15 cellular contexts compared by ENCODE assay signal in genomic region chr18:48548921-48549320, GRCh38. TPM values are rescaled to one million over a fixed set of nuclear protein-coding genes. Genes with fewer than 3 reads are reported as not detected.
DNase-seq lines count a peak whose midpoint lies in the region; ATAC-seq, FAIRE-seq and TF ChIP-seq lines count a peak whose summit lies in the region.
"Had no signal": no experiment of that assay in that cellular context is flagged by ENCODE, and none has a peak within 500 bp of the region (broad histone marks: within the 10 kb centered on the region; RNA-seq: fewer than 3 reads in every experiment).

No MANE protein-coding gene starts in this region.

- no peaks in the 10 kb centered on the region for H3K9me3 ChIP-seq in A549
- H3K9me3 ChIP-seq in HUES6 (ENCODE audit: control insufficient read depth, insufficient read depth, low read depth, low read length) = no peaks in the 10 kb centered on the region
- H3K9me3 ChIP-seq in parathyroid adenoma (ENCODE audit: control insufficient read depth, low read length) = no peaks in the 10 kb centered on the region
- no peaks in the 10 kb centered on the region for H3K9me3 ChIP-seq in PC-3 (ENCODE audit: low read length)
- H3K9me3 ChIP-seq in Karpas-422 (ENCODE audit: low read length) = no peaks in the 10 kb centered on the region
- H3K9me3 ChIP-seq: prostate gland, tibial nerve had no signal

- in situ Hi-C loops in brain microvascular endothelial cell (cut with HindIII; ENCODE audit: low pct_ligation_motif_present, low sequenced_read_pairs) = no loop called here

- intact Hi-C loops in PC-3 (cut with micrococcal nuclease) = loop anchor here (10.0 kb wide), 1 partner anchor 74 kb away; no protein-coding TSS in a partner anchor

- ATAC-seq in A549 (no peak), HG03342 (IDR thresholded peaks at IDR 0.05; ENCODE audit: unreplicated experiment) (no peak), PC-3 (no peak)

- BruUV-seq in PC-3 (replicated peaks; lab: Mats Ljungman, UMichigan) = no TSS peak

- H3K36me3 ChIP-seq in HUES6 (ENCODE audit: control insufficient read depth, insufficient read depth, low read length) (no peaks in the 10 kb centered on the region), parathyroid adenoma (ENCODE audit: control insufficient read depth, insufficient read depth, low read length) (no peaks in the 10 kb centered on the region), PC-3 (ENCODE audit: low read depth, low read length) (no peaks in the 10 kb centered on the region), brain microvascular endothelial cell (replicated peaks) (no peaks in the 10 kb centered on the region), Karpas-422 (ENCODE audit: insufficient read depth, low read length) (no peaks in the 10 kb centered on the region)
- H3K36me3 ChIP-seq: prostate gland had no signal

- H3K79me2 ChIP-seq in parathyroid adenoma (peaks cover 38% of the 10 kb centered on the region), PC-3 (ENCODE audit: low read length) (no peaks in the 10 kb centered on the region), Karpas-422 (ENCODE audit: low read length) (no peaks in the 10 kb centered on the region)

- TF ChIP-seq CTCF in A549 (IDR thresholded peaks at IDR 0.05) (no peak), parathyroid adenoma (IDR thresholded peaks at IDR 0.05) (no peak), PC-3 (conservative IDR thresholded peaks at IDR 0.05; ENCODE audit: low read depth, low read length) (no peak), brain microvascular endothelial cell (IDR thresholded peaks at IDR 0.05; ENCODE audit: low read depth, low read length, missing control alignments) (no peak)

- H3K4me1 ChIP-seq in A549 (peaks cover 45% of the 10 kb centered on the region), HUES6 (ENCODE audit: control insufficient read depth, insufficient read depth, low read length) (peaks cover 54% of the 10 kb centered on the region), parathyroid adenoma (peaks cover 20% of the 10 kb centered on the region), PC-3 (ENCODE audit: insufficient read depth, low read length) (no peaks in the 10 kb centered on the region), Karpas-422 (ENCODE audit: low read length) (no peaks in the 10 kb centered on the region)

- H2AFZ ChIP-seq in parathyroid adenoma (no peak overlapping the region), PC-3 (ENCODE audit: low read length) (no peak overlapping the region), Karpas-422 (ENCODE audit: low read length) (no peak overlapping the region)

- no peak for TF ChIP-seq RAD21 in A549 (conservative IDR thresholded peaks at IDR 0.05 in 1 of 2, IDR thresholded peaks at IDR 0.05 in 1 of 2)

- H3K4me3 ChIP-seq in A549 (no peak overlapping the region), HUES6 (ENCODE audit: low read depth, low read length) (no peak overlapping the region), parathyroid adenoma (ENCODE audit: low read depth, low read length) (no peak overlapping the region), PC-3 (ENCODE audit: low read length) (no peak overlapping the region), brain microvascular endothelial cell (ENCODE audit: low read depth, low read length) (no peak overlapping the region), Karpas-422 (ENCODE audit: low read length) (no peak overlapping the region)
- H3K4me3 ChIP-seq: prostate gland, tibial nerve had no signal

- no peak overlapping the region; the same call in 2 of the 3 replicates for H3K4me2 ChIP-seq in A549
- H3K4me2 ChIP-seq in parathyroid adenoma (ENCODE audit: low read length) = no peak overlapping the region
- H3K4me2 ChIP-seq in PC-3 (ENCODE audit: low read length) = no peak overlapping the region
- H3K4me2 ChIP-seq in Karpas-422 (ENCODE audit: low read depth, low read length, poor library complexity, severe bottlenecking) = no peak overlapping the region

- H4K20me1 ChIP-seq in PC-3 (ENCODE audit: low read length) (no peaks in the 10 kb centered on the region), Karpas-422 (ENCODE audit: insufficient read depth, low read depth, low read length) (no peaks in the 10 kb centered on the region)

- FAIRE-seq in A549 (lab: Jason Lieb, UNC) = no peak

- H3F3A ChIP-seq in PC-3 (ENCODE audit: low read length, unreplicated experiment) = no peaks in the 10 kb centered on the region

- TF ChIP-seq EP300 in A549 (IDR thresholded peaks at IDR 0.05) = no peak

- CTCF ChIA-PET in A549 (lab: Yijun Ruan, JAX) (no interaction called here), PC-3 (lab: Charles Lee) (no interaction called here)

- DNase-seq in A549 (ENCODE audit: low read depth in 1 of 2, low spot score in 1 of 2) = no peak
- peak; percentile 41 for DNase-seq in dermis blood vessel endothelial cell
- no peak for DNase-seq in PC-3
- no peak for DNase-seq in brain microvascular endothelial cell
- DNase-seq in Karpas-422 = no peak
- DNase-seq: COR-L47, kidney glomerular epithelial cell, naive B cell, NCI-H2081, WERI-Rb-1 had no signal

- H3K27ac ChIP-seq in A549 = peak overlapping the region; percentile 59 to 74; a peak in 5 of 6 replicates
- H3K27ac ChIP-seq in HUES6 (ENCODE audit: low read depth, low read length) = no peak overlapping the region
- peak overlapping the region; percentile 47 for H3K27ac ChIP-seq in parathyroid adenoma
- H3K27ac ChIP-seq in PC-3 (ENCODE audit: low read length) = no peak overlapping the region
- H3K27ac ChIP-seq in brain microvascular endothelial cell = no peak overlapping the region
- no peak overlapping the region for H3K27ac ChIP-seq in Karpas-422 (ENCODE audit: low read length)
- H3K27ac ChIP-seq: WERI-Rb-1 had no signal

- H3K27me3 ChIP-seq in HUES6 (ENCODE audit: control insufficient read depth, insufficient read depth, low read length) = no peaks in the 10 kb centered on the region
- no peaks in the 10 kb centered on the region for H3K27me3 ChIP-seq in parathyroid adenoma (ENCODE audit: control insufficient read depth, insufficient read depth, low read length)
- H3K27me3 ChIP-seq in PC-3 (ENCODE audit: low read length) = no peaks in the 10 kb centered on the region
- no peaks in the 10 kb centered on the region for H3K27me3 ChIP-seq in brain microvascular endothelial cell (replicated peaks)
- no peaks in the 10 kb centered on the region for H3K27me3 ChIP-seq in Karpas-422 (ENCODE audit: low read length)
- H3K27me3 ChIP-seq: tibial nerve had no signal

- WGBS in A549 (ENCODE audit: missing lambda C conversion rate) = 90% methylated on average over 4 of the region's 4 CpGs

- no peaks in the 10 kb centered on the region for H3K9me2 ChIP-seq in PC-3 (replicated peaks; ENCODE audit: low read length)
- no peaks in the 10 kb centered on the region for H3K9me2 ChIP-seq in Karpas-422 (replicated peaks; ENCODE audit: insufficient read depth, low read length)

- POLR2A ChIA-PET in A549 (lab: Yijun Ruan, JAX) = no interaction called here
- POLR2A ChIA-PET in PC-3 (lab: Charles Lee; ENCODE audit: unreplicated experiment) = no interaction called here

- TF ChIP-seq POLR2A in A549 (IDR thresholded peaks at IDR 0.05; ENCODE audit: low read length) = no peak

- H3K9ac ChIP-seq in HUES6 (ENCODE audit: low read length) = peak overlapping the region; percentile 57
- no peak overlapping the region for H3K9ac ChIP-seq in parathyroid adenoma
- no peak overlapping the region for H3K9ac ChIP-seq in PC-3 (ENCODE audit: low read length)
- no peak overlapping the region for H3K9ac ChIP-seq in Karpas-422 (ENCODE audit: low read length)

TF ChIP-seq in A549, 52 proteins besides CTCF, POLR2A, EP300 and RAD21 (continues in another document):
- TF ChIP-seq HOXB13 (CRISPR knock-in tag; IDR thresholded peaks at IDR 0.05; ENCODE audit: low read depth) (no peak), CEBPB (IDR thresholded peaks at IDR 0.05) (no peak), KDM5A (IDR thresholded peaks at IDR 0.05) (no peak), ZNF302 (CRISPR knock-in tag; IDR thresholded peaks at IDR 0.05) (no peak), USF2 (IDR thresholded peaks at IDR 0.05) (no peak), SREBF2 (IDR thresholded peaks at IDR 0.05) (no peak), PBX3 (IDR thresholded peaks at IDR 0.05) (no peak), HDAC2 (IDR thresholded peaks at IDR 0.05) (no peak), KDM1A (IDR thresholded peaks at IDR 0.05; ENCODE audit: low read depth) (no peak), ATOH8 (CRISPR knock-in tag; IDR thresholded peaks at IDR 0.05; ENCODE audit: low read depth) (no peak)

RNA-seq across cellular contexts. Expression of gene CTIF, which starts 10.1 kb away (rescaled TPM):
- polyA plus RNA-seq in A549 (2011; rRNA removed) = 14.6 and 17.0 TPM in 2 replicates
- 12.5 and 15.6 TPM in 2 replicates for polyA plus RNA-seq in A549 (2012; cell fraction: cytosol; rRNA removed)
- polyA plus RNA-seq in A549 (2012; cell fraction: nucleus; rRNA removed) = 55.4 and 60.4 TPM in 2 replicates
- polyA plus RNA-seq in A549 (2017; fragmentation: RNase III; extraction: RNeasy Plus Mini Kit Qiagen cat#74134 plus additional on column Dnase treatment) = 23.0 to 30.0 TPM (median 24.7 TPM) in 3 replicates
- polyA minus RNA-seq in A549 (2011; rRNA and poly(A)+ RNA removed) = 18.0 and 26.5 TPM in 2 replicates
- 18.0 and 22.6 TPM in 2 replicates for total RNA-seq in dermis blood vessel endothelial cell
- 5.8 and 6.8 TPM in 2 replicates for total RNA-seq in PC-3 (2014; rRNA removed)
- total RNA-seq in Karpas-422 (2014; rRNA removed; shearing (Covaris generic); ENCODE audit: low replicate concordance) = 0.47 and 0.60 TPM in 2 replicates

Comparison
In these comparisons a context has a peak if more than half of its experiments do, and no peak if none do; other contexts are left out.
1. H3K27ac ChIP-seq: peak in A549 (2 of 2) and parathyroid adenoma (single experiment); none in HUES6 (single experiment), PC-3 (single experiment), brain microvascular endothelial cell (single experiment) and Karpas-422 (single experiment).